Comparison of ENCODE assay signal across 14 cellular contexts in the genomic region with DNA sequence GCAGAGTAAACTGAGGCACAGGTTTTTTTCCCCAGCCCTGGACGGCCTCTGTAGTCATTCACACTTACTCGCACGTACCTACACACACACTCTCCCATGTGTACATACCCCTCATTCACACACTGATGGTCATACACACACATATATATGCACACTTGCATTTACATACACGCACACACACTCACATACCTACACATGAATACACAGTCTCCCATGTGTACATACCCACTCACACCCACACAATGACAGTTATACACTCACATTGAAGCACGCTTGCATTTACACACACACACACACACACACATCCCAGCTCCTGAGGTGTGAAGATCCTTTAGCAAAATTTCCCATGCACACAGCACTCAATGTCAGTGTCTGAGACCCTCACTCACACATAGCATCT. TPM values are rescaled to one million over a fixed set of nuclear protein-coding genes. Genes with fewer than 3 reads are reported as not detected.
DNase-seq lines count a peak whose midpoint lies in the region; ATAC-seq and TF ChIP-seq lines count a peak whose summit lies in the region.
"Had no signal": no experiment of that assay in that cellular context is flagged by ENCODE, and none has a peak within 500 bp of the region (broad histone marks: within the 10 kb centered on the region; RNA-seq: fewer than 3 reads in every experiment).

No MANE protein-coding gene starts in this region.

- TF ChIP-seq CTCF in DOHH2 (IDR thresholded peaks at IDR 0.05; ENCODE audit: low read depth, low read length, poor library complexity, severe bottlenecking) (no peak), IMR-90 (conservative IDR thresholded peaks at IDR 0.05; ENCODE audit: low read depth, low read length) (no peak), chondrocyte (IDR thresholded peaks at IDR 0.05) (no peak), neural cell (IDR thresholded peaks at IDR 0.05; ENCODE audit: poor library complexity, severe bottlenecking) (no peak)

- H3K79me1 ChIP-seq in IMR-90 (ENCODE audit: low read depth in 1 of 2, low read length in 2 of 2) = peaks cover 0 to 6% of the 10 kb centered on the region in 2 experiments; a peak in 2 of 4 replicates

- H3K9ac ChIP-seq in IMR-90 (ENCODE audit: low read depth, low read length) = no peak overlapping the region
- H3K9ac ChIP-seq in neural cell (ENCODE audit: low read length) = no peak overlapping the region

- no peak overlapping the region for H4K8ac ChIP-seq in IMR-90 (ENCODE audit: low read depth in 2 of 2, low read length in 2 of 2)

- H3K4me2 ChIP-seq in DOHH2 (ENCODE audit: low read length) (peak overlapping the region; percentile 91), IMR-90 (ENCODE audit: low read depth, low read length) (no peak overlapping the region), neural cell (ENCODE audit: low read length) (no peak overlapping the region)

- H3K36me3 Mint-ChIP-seq in chondrocyte (ENCODE audit: low read depth) = no peaks in the 10 kb centered on the region

- H2AK9ac ChIP-seq in IMR-90 (replicated peaks; ENCODE audit: low read depth, low read length, poor library complexity) = peak overlapping the region; percentile 17

- H3K4me1 Mint-ChIP-seq in chondrocyte (ENCODE audit: low read depth) = peaks cover 24% of the 10 kb centered on the region

- POLR2A ChIA-PET in IMR-90 (lab: Charles Lee; ENCODE audit: unreplicated experiment) = no interaction called here

- H3K23ac ChIP-seq in IMR-90 (ENCODE audit: low read depth, low read length) = no peak overlapping the region

- H3K36me3 ChIP-seq in DOHH2 (ENCODE audit: control insufficient read depth, low read length) (no peaks in the 10 kb centered on the region), IMR-90 (ENCODE audit: control insufficient read depth, insufficient read depth, low read length) (no peaks in the 10 kb centered on the region), neural cell (ENCODE audit: insufficient read depth, low read length) (no peaks in the 10 kb centered on the region)
- H3K36me3 ChIP-seq: MG63, SJCRH30 had no signal

- H3K27ac Mint-ChIP-seq in chondrocyte (ENCODE audit: unreplicated experiment) = no peak overlapping the region

- no peaks in the 10 kb centered on the region for H3K27me3 Mint-ChIP-seq in chondrocyte (ENCODE audit: low read depth)

- in situ Hi-C loops in IMR-90 (cut with MboI; ENCODE audit: low sequenced_read_pairs) = no loop called here

- no peak overlapping the region for H3K14ac ChIP-seq in IMR-90 (replicated peaks; ENCODE audit: low read depth, low read length)

- no peaks in the 10 kb centered on the region for H3K9me3 Mint-ChIP-seq in chondrocyte (ENCODE audit: low read depth)

- H3F3A ChIP-seq in DOHH2 (ENCODE audit: control insufficient read depth, insufficient read depth) (0 out of 2 replicates have a peak, but pooled peaks cover 3% of the 10 kb centered on the region), neural cell (ENCODE audit: insufficient read depth, low read length, poor library complexity, severe bottlenecking) (no peaks in the 10 kb centered on the region)

- H3K56ac ChIP-seq in IMR-90 (ENCODE audit: extremely low read depth, insufficient read depth, low read length) = no peak overlapping the region

- peaks cover 10% of the 10 kb centered on the region; the same call in 1 of the 2 replicates for H3K9me1 ChIP-seq in IMR-90 (ENCODE audit: insufficient read depth, low read length)

- H3K4ac ChIP-seq in IMR-90 (ENCODE audit: low read depth, low read length) = peak overlapping the region; percentile 28; the same call in 1 of the 2 replicates

- no peak overlapping the region for H4K5ac ChIP-seq in IMR-90 (ENCODE audit: low read depth, low read length)

- 86% methylated on average over 5 of the region's 5 CpGs; no CpG with 5 or more reads in 1 of the 2 experiments for WGBS in IMR-90 (ENCODE audit: extremely low coverage in 2 of 2, insufficient read length in 1 of 2), 2 experiments

- H2AFZ ChIP-seq in IMR-90 (replicated peaks; ENCODE audit: low read length, poor library complexity) (peak overlapping the region; percentile 94), neural cell (ENCODE audit: low read depth, low read length) (no peak overlapping the region)

- peak overlapping the region; percentile 10; the same call in 1 of the 2 replicates for H2BK120ac ChIP-seq in IMR-90 (ENCODE audit: low read depth, low read length)

- intact Hi-C loops in IMR-90 (cut with micrococcal nuclease) = no loop called here

- no peak for TF ChIP-seq RAD21 in IMR-90 (IDR thresholded peaks at IDR 0.05; ENCODE audit: low read length)
- no peak for TF ChIP-seq RAD21 in neural cell (conservative IDR thresholded peaks at IDR 0.05)

- no TSS peak for BruUV-seq in IMR-90 (replicated peaks; lab: Mats Ljungman, UMichigan)

- H2BK5ac ChIP-seq in IMR-90 (ENCODE audit: low read depth, low read length, poor library complexity, severe bottlenecking) = no peak overlapping the region

- no peaks in the 10 kb centered on the region for H3K9me3 ChIP-seq in DOHH2 (ENCODE audit: control insufficient read depth, insufficient read depth, low read length)
- no peaks in the 10 kb centered on the region for H3K9me3 ChIP-seq in IMR-90 (ENCODE audit: control insufficient read depth, insufficient read depth, low read length)
- H3K9me3 ChIP-seq in neural cell (ENCODE audit: low read length) = no peaks in the 10 kb centered on the region
- H3K9me3 ChIP-seq: MG63, SJCRH30 had no signal

- H4K20me1 ChIP-seq in DOHH2 (ENCODE audit: control insufficient read depth, insufficient read depth, low read depth, low read length) (no peaks in the 10 kb centered on the region; the same call in 1 of the 2 replicates), IMR-90 (ENCODE audit: insufficient read depth, low read length) (no peaks in the 10 kb centered on the region), neural cell (ENCODE audit: insufficient read depth) (no peaks in the 10 kb centered on the region)

- CTCF ChIA-PET in IMR-90 (lab: Yijun Ruan, JAX) = no interaction called here

- no peak overlapping the region for H2BK20ac ChIP-seq in IMR-90 (ENCODE audit: low read depth, low read length)

- peaks cover 12% of the 10 kb centered on the region for H3K4me1 ChIP-seq in DOHH2 (ENCODE audit: control insufficient read depth, low read length)
- peaks cover 14% of the 10 kb centered on the region for H3K4me1 ChIP-seq in IMR-90 (ENCODE audit: control insufficient read depth, insufficient read depth, low read length)

- no peak overlapping the region; the same call in 1 of the 2 replicates for H3K4me3 ChIP-seq in DOHH2 (ENCODE audit: low read length)
- H3K4me3 ChIP-seq in IMR-90 (ENCODE audit: insufficient read depth, low read depth, low read length) = no peak overlapping the region
- peak overlapping the region; percentile 61 for H3K4me3 ChIP-seq in neural cell (ENCODE audit: low read length)

- H3K4me3 Mint-ChIP-seq in chondrocyte (ENCODE audit: unreplicated experiment) = peak overlapping the region; percentile 66

- H2BK15ac ChIP-seq in IMR-90 (ENCODE audit: low read depth, low read length) = peak overlapping the region; percentile 18; the same call in 1 of the 3 replicates

- H3K18ac ChIP-seq in IMR-90 (ENCODE audit: low read depth, low read length) = no peak overlapping the region

- H4K91ac ChIP-seq in IMR-90 (ENCODE audit: insufficient read depth, low read depth, low read length) = no peak overlapping the region

- H3K9me2 ChIP-seq in DOHH2 (replicated peaks; ENCODE audit: control insufficient read depth, low read length) (no peaks in the 10 kb centered on the region), neural cell (ENCODE audit: insufficient read depth, low read length) (no peaks in the 10 kb centered on the region)

- dilution Hi-C loops in IMR-90 (cut with HindIII; ENCODE audit: low sequenced_read_pairs, unreplicated experiment) = no loop called here

- H3K79me2 ChIP-seq in DOHH2 (ENCODE audit: control insufficient read depth, low read length) (no peaks in the 10 kb centered on the region), neural cell (replicated peaks; ENCODE audit: insufficient read depth, low read length) (no peaks in the 10 kb centered on the region)

- no peak for ATAC-seq in IMR-90 (ENCODE audit: low read depth)

- H3K27ac ChIP-seq in DOHH2 (ENCODE audit: low read depth, low read length) (no peak overlapping the region), IMR-90 (ENCODE audit: insufficient read depth, low read length) (no peak overlapping the region), neural cell (ENCODE audit: low read length) (no peak overlapping the region)
- H3K27ac ChIP-seq: SJCRH30 had no signal

- DNase-seq in IMR-90 (no peak), chondrocyte (ENCODE audit: low spot score) (no peak), RPMI8226 (no peak), NCI-H524 (lab: John Stamatoyannopoulos, UW) (no peak), NCI-H2196 treated with DMSO at 0.1 percent for 48 hours (lab: John Stamatoyannopoulos, UW; ENCODE audit: unreplicated experiment) (no peak)
- DNase-seq: DMS79, foreskin melanocyte, NCI-H446 treated with DMSO at 0.1 percent for 48 hours had no signal

- peak overlapping the region; percentile 65 for H2AK5ac ChIP-seq in IMR-90 (ENCODE audit: low read depth, low read length)

- H3K27me3 ChIP-seq in DOHH2 (ENCODE audit: control insufficient read depth, low read length) (peaks cover 45% of the 10 kb centered on the region), IMR-90 (ENCODE audit: control insufficient read depth, insufficient read depth, low read length) (no peaks in the 10 kb centered on the region; the same call in 1 of the 2 replicates), neural cell (ENCODE audit: insufficient read depth, low read depth, low read length) (peaks cover 10% of the 10 kb centered on the region)
- H3K27me3 ChIP-seq: MG63 had no signal

- TF ChIP-seq POLR2A in IMR-90 (IDR thresholded peaks at IDR 0.05; ENCODE audit: low read depth, low read length) = no peak

- TF ChIP-seq EP300 in neural cell (conservative IDR thresholded peaks at IDR 0.05; ENCODE audit: poor library complexity, severe bottlenecking) = no peak

RNA-seq across cellular contexts. Expression of a gene that starts 0.8 kb away (rescaled TPM):
- total RNA-seq in IMR-90 (2012; rRNA removed) = 0.18 and 0.28 TPM in 2 replicates
- 0.56 and 1.0 TPM in 2 replicates for polyA plus RNA-seq in IMR-90 (2012; rRNA removed)
- polyA plus RNA-seq in IMR-90 (2012; cell fraction: cytosol; rRNA removed) = 0.57 and 1.4 TPM in 2 replicates
- 0.32 and 0.89 TPM in 2 replicates for polyA plus RNA-seq in IMR-90 (2012; cell fraction: nucleus; rRNA removed; ENCODE audit: low replicate concordance)
- 0.24 to 0.72 TPM (median 0.70 TPM) in 3 replicates for total RNA-seq in chondrocyte
- polyA plus RNA-seq in neural cell = 0.84 and 0.97 TPM in 2 replicates
- 0.73 and 1.3 TPM in 2 replicates for polyA minus RNA-seq in neural cell
- total RNA-seq: dermis blood vessel endothelial cell, liver, SJCRH30 had no signal

RNA-seq across cellular contexts. Expression of a gene that starts 30.6 kb away (rescaled TPM):
- total RNA-seq in IMR-90 (2012; rRNA removed) = not detected in 2 replicates
- 0.09 and 0.11 TPM in 2 replicates for polyA plus RNA-seq in IMR-90 (2012; rRNA removed)
- polyA plus RNA-seq in IMR-90 (2012; cell fraction: cytosol; rRNA removed) = 0.14 and 0.41 TPM in 2 replicates
- 0.70 and 0.76 TPM in 2 replicates for polyA plus RNA-seq in IMR-90 (2012; cell fraction: nucleus; rRNA removed; ENCODE audit: low replicate concordance)
- 0.57 to 0.69 TPM in 2 of 3 replicates, not detected in the other for total RNA-seq in chondrocyte
- not detected in 2 replicates for polyA plus RNA-seq in neural cell
- not detected in 2 replicates for polyA minus RNA-seq in neural cell
- total RNA-seq: liver, SJCRH30 had no signal
- polyA plus RNA-seq: liver had no signal

RNA-seq across cellular contexts. Expression of a gene that starts 52.4 kb away (rescaled TPM):
- total RNA-seq in IMR-90 (2012; rRNA removed) (not detected in 2 replicates), chondrocyte (0.12 to 0.31 TPM (median 0.21 TPM) in 3 replicates)
- polyA plus RNA-seq in IMR-90 (2012; rRNA removed) (0.05 TPM in 1 of 2 replicates, not detected in the other), neural cell (not detected in 2 replicates)
- 0.07 and 0.16 TPM in 2 replicates for polyA plus RNA-seq in IMR-90 (2012; cell fraction: cytosol; rRNA removed)
- 0.76 and 1.0 TPM in 2 replicates for polyA plus RNA-seq in IMR-90 (2012; cell fraction: nucleus; rRNA removed; ENCODE audit: low replicate concordance)
- polyA minus RNA-seq in neural cell = not detected in 2 replicates
- total RNA-seq: dermis blood vessel endothelial cell, liver had no signal
- polyA plus RNA-seq: liver had no signal

RNA-seq across cellular contexts. Expression of a gene that starts 56.4 kb away (rescaled TPM):
- total RNA-seq in IMR-90 (2012; rRNA removed) = 0.54 and 0.56 TPM in 2 replicates
- polyA plus RNA-seq in IMR-90 (2012; rRNA removed) = 3.0 and 4.3 TPM in 2 replicates
- 2.7 and 5.1 TPM in 2 replicates for polyA plus RNA-seq in IMR-90 (2012; cell fraction: cytosol; rRNA removed)
- polyA plus RNA-seq in IMR-90 (2012; cell fraction: nucleus; rRNA removed; ENCODE audit: low replicate concordance) = 3.0 and 6.7 TPM in 2 replicates
- 61.2 to 160 TPM (median 160 TPM) in 3 replicates for total RNA-seq in chondrocyte
- 0.10 TPM in 1 of 2 replicates, not detected in the other for polyA plus RNA-seq in neural cell
- not detected in 2 replicates for polyA minus RNA-seq in neural cell
- total RNA-seq: dermis blood vessel endothelial cell had no signal
